ENCODE assay signal across 12 cellular contexts in genomic region chr10:12113627-12114026, GRCh38.
"Had no signal": no experiment of that assay in that cellular context is flagged by ENCODE, and none has a peak within 500 bp of the region (broad histone marks: within the 10 kb centered on the region; RNA-seq: fewer than 3 reads in every experiment).

No MANE protein-coding gene starts in this region.

- H3K27me3 ChIP-seq: ascending aorta, heart left ventricle, right lobe of liver, suprapubic skin, upper lobe of right lung had no signal

- H3K36me3 ChIP-seq: prostate gland had no signal

- H3K9me3 ChIP-seq: ascending aorta, heart left ventricle, prostate gland, right lobe of liver, suprapubic skin, upper lobe of right lung had no signal

- H3K27ac ChIP-seq: ascending aorta, prostate gland, right lobe of liver, suprapubic skin, upper lobe of right lung, WERI-Rb-1 had no signal

- H3K4me3 ChIP-seq: ascending aorta, heart left ventricle, prostate gland, right lobe of liver, suprapubic skin, upper lobe of right lung had no signal

- ATAC-seq: heart left ventricle, right lobe of liver, upper lobe of right lung had no signal

- H3K27me3 Mint-ChIP-seq: naive thymus-derived CD8-positive, alpha-beta T cell had no signal

- DNase-seq: activated CD4-positive, alpha-beta T cell treated with anti-CD3 and anti-CD28 coated beads, Interleukin-2, amount 50 U/mL, for 1 hour; heart left ventricle; mammary epithelial cell; naive thymus-derived CD8-positive, alpha-beta T cell; SW 1271; upper lobe of right lung; WERI-Rb-1 had no signal

- H3K4me1 ChIP-seq: ascending aorta, heart left ventricle, prostate gland, right lobe of liver, suprapubic skin, upper lobe of right lung had no signal

- H3K9me3 Mint-ChIP-seq: activated T-cell treated with anti-CD3 and anti-CD28 coated beads, Interleukin-2, amount 50 U/mL, for 72 hours; naive thymus-derived CD8-positive, alpha-beta T cell had no signal
